In genomic region chrX:151015684-151016083, GRCh38 we compare ENCODE assay signal across 26 cellular contexts.
"Had no signal": no experiment of that assay in that cellular context is flagged by ENCODE, and none has a peak within 500 bp of the region (broad histone marks: within the 10 kb centered on the region; RNA-seq: fewer than 3 reads in every experiment).

No MANE protein-coding gene starts in this region.

- FAIRE-seq: endometrium, islet of Langerhans, keratinocyte had no signal

- H3K36me3 ChIP-seq: colonic mucosa, esophagus squamous epithelium, gastrocnemius medialis, heart right ventricle, left lung, lower lobe of right lung had no signal

- H3K9me3 Mint-ChIP-seq: effector memory CD8-positive, alpha-beta T cell had no signal

- H3K27me3 ChIP-seq: colonic mucosa, esophagus squamous epithelium, gastrocnemius medialis, heart right ventricle, left lung had no signal

- H3K27ac ChIP-seq: colonic mucosa, epithelial cell of prostate, esophagus squamous epithelium, gastrocnemius medialis, heart right ventricle, left lung, lower lobe of right lung had no signal

- H3K4me3 Mint-ChIP-seq: dendritic cell treated with granulocyte-macrophage colony-stimulating factor and Interleukin-4, amounts not matched to agents 40 ng/mL and 50 ng/mL, for 4 days; effector memory CD8-positive, alpha-beta T cell; endodermal cell had no signal

- H3K27me3 Mint-ChIP-seq: dendritic cell treated with granulocyte-macrophage colony-stimulating factor and Interleukin-4, amounts not matched to agents 40 ng/mL and 50 ng/mL, for 4 days; effector memory CD8-positive, alpha-beta T cell had no signal

- H3K27ac Mint-ChIP-seq: dendritic cell treated with granulocyte-macrophage colony-stimulating factor and Interleukin-4, amounts not matched to agents 40 ng/mL and 50 ng/mL, for 4 days; effector memory CD8-positive, alpha-beta T cell; endodermal cell had no signal

- H3K4me1 ChIP-seq: colonic mucosa, esophagus squamous epithelium, gastrocnemius medialis, heart right ventricle, left lung, lower lobe of right lung had no signal

- H3K4me1 Mint-ChIP-seq: endodermal cell had no signal

- H3K9me3 ChIP-seq: colonic mucosa, gastrocnemius medialis, left lung, lower lobe of right lung had no signal

- DNase-seq: colonic mucosa; cortex of kidney; effector CD8-positive, alpha-beta T cell; effector memory CD8-positive, alpha-beta T cell; endodermal cell; erythroblast; esophagus squamous epithelium; foreskin fibroblast; foreskin melanocyte; gastrocnemius medialis; glutamatergic neuron; head of caudate nucleus; heart right ventricle; hippocampal formation; left cardiac atrium; left lung; left ventricle myocardium superior; lower lobe of right lung; mesenchymal stem cell; midbrain had no signal

- ATAC-seq: effector memory CD8-positive, alpha-beta T cell; esophagus mucosa; gastrocnemius medialis; heart right ventricle; left cardiac atrium; left lung; left ventricle myocardium superior; lower lobe of right lung had no signal

- H3K4me3 ChIP-seq: colonic mucosa, esophagus squamous epithelium, gastrocnemius medialis, heart right ventricle, left lung, lower lobe of right lung had no signal
